In genomic region chr5:1127991-1128785, GRCh38 we compare ENCODE assay signal across 16 cellular contexts. TPM values are rescaled to one million over a fixed set of nuclear protein-coding genes. Genes with fewer than 3 reads are reported as not detected.
DNase-seq lines count a peak whose midpoint lies in the region; ATAC-seq and TF ChIP-seq lines count a peak whose summit lies in the region.
"Had no signal": no experiment of that assay in that cellular context is flagged by ENCODE, and none has a peak within 500 bp of the region (broad histone marks: within the 10 kb centered on the region; RNA-seq: fewer than 3 reads in every experiment).

No MANE protein-coding gene starts in this region.

- no peaks in the 10 kb centered on the region for H3F3A ChIP-seq in smooth muscle cell (ENCODE audit: low read depth)

- no peaks in the 10 kb centered on the region for H3K36me3 Mint-ChIP-seq in activated T-cell treated with anti-CD3 and anti-CD28 coated beads, Interleukin-2, amount 50 U/mL, for 72 hours (ENCODE audit: insufficient read depth in 2 of 2)
- H3K36me3 Mint-ChIP-seq: activated naive CD8-positive, alpha-beta T cell treated with anti-CD3 and anti-CD28 coated beads, Interleukin-2, amount 10 ng/mL, durations not matched to agents 7 days and 5 days had no signal

- intact Hi-C loops in heart right ventricle (cut with DNase I) = loop anchor here in 1 of 10 donors (5.0 kb wide), 1 partner anchor 36 kb away; no protein-coding TSS in a partner anchor
- intact Hi-C loops in left lung (cut with DNase I) = no loop called here

- H3K36me3 ChIP-seq in HEK293 (ENCODE audit: control insufficient read depth in 2 of 2, insufficient read depth in 1 of 2, low read length in 2 of 2) (no peaks in the 10 kb centered on the region), heart right ventricle (no peaks in the 10 kb centered on the region), smooth muscle cell (ENCODE audit: low read depth) (no peaks in the 10 kb centered on the region), left lung (no peaks in the 10 kb centered on the region)
- H3K36me3 ChIP-seq: gastroesophageal sphincter had no signal

- no peak overlapping the region for H3K4me3 Mint-ChIP-seq in activated T-cell treated with anti-CD3 and anti-CD28 coated beads, Interleukin-2, amount 50 U/mL, for 72 hours
- H3K4me3 Mint-ChIP-seq: activated CD8-positive, alpha-beta T cell treated with anti-CD3 and anti-CD28 coated beads for 36 hours; activated naive CD8-positive, alpha-beta T cell treated with anti-CD3 and anti-CD28 coated beads, Interleukin-2, amount 10 ng/mL, durations not matched to agents 7 days and 5 days; dendritic cell treated with granulocyte-macrophage colony-stimulating factor and Interleukin-4, amounts not matched to agents 40 ng/mL and 50 ng/mL, for 4 days; T-helper 1 cell treated with Interleukin-12 subunit alpha and Interleukin-12 subunit beta and Interleukin-4 antibody, amounts not matched to agents 30 μg/mL and 1 μg/mL, for 36 hours had no signal

- no peaks in the 10 kb centered on the region for H4K20me1 ChIP-seq in smooth muscle cell (ENCODE audit: low read depth)

- POLR2A ChIA-PET in HEK293 (lab: Yijun Ruan, JAX) = interaction anchor here (0.7 to 1.4 kb wide), 2 partner anchors 10 to 11 kb away, joined by 3 to 6 read pairs; no protein-coding TSS in a partner anchor

- H3K9me3 ChIP-seq in HEK293 (ENCODE audit: control insufficient read depth, insufficient read depth, low read depth, low read length) (no peaks in the 10 kb centered on the region), heart right ventricle (no peaks in the 10 kb centered on the region), smooth muscle cell (replicated peaks; ENCODE audit: low read depth) (no peaks in the 10 kb centered on the region), left lung (no peaks in the 10 kb centered on the region)
- H3K9me3 ChIP-seq: gastroesophageal sphincter had no signal

- H3K9me3 Mint-ChIP-seq in activated T-cell treated with anti-CD3 and anti-CD28 coated beads, Interleukin-2, amount 50 U/mL, for 72 hours = no peaks in the 10 kb centered on the region
- H3K9me3 Mint-ChIP-seq: activated CD8-positive, alpha-beta T cell treated with anti-CD3 and anti-CD28 coated beads for 36 hours; activated naive CD8-positive, alpha-beta T cell treated with anti-CD3 and anti-CD28 coated beads, Interleukin-2, amount 10 ng/mL, durations not matched to agents 7 days and 5 days; dendritic cell treated with granulocyte-macrophage colony-stimulating factor and Interleukin-4, amounts not matched to agents 40 ng/mL and 50 ng/mL, for 4 days; T-helper 1 cell treated with Interleukin-12 subunit alpha and Interleukin-12 subunit beta and Interleukin-4 antibody, amounts not matched to agents 30 μg/mL and 1 μg/mL, for 36 hours had no signal

- no peaks in the 10 kb centered on the region for H3K27me3 Mint-ChIP-seq in activated T-cell treated with anti-CD3 and anti-CD28 coated beads, Interleukin-2, amount 50 U/mL, for 72 hours (ENCODE audit: low read depth)

- H3K4me3 ChIP-seq in HEK293 (ENCODE audit: low read depth, low read length) = no peak overlapping the region
- no peak overlapping the region for H3K4me3 ChIP-seq in heart right ventricle
- H3K4me3 ChIP-seq in smooth muscle cell = no peak overlapping the region
- H3K4me3 ChIP-seq in left lung = no peak overlapping the region
- H3K4me3 ChIP-seq: gastroesophageal sphincter had no signal

- TF ChIP-seq CTCF in HEK293 (tag by site-specific recombination; IDR thresholded peaks at IDR 0.05) = no peak
- no peak for TF ChIP-seq CTCF in heart right ventricle (IDR thresholded peaks at IDR 0.05)
- TF ChIP-seq CTCF in smooth muscle cell (IDR thresholded peaks at IDR 0.05; ENCODE audit: borderline replicate concordance, insufficient read depth, poor library complexity, severe bottlenecking) = no peak
- TF ChIP-seq CTCF in left lung (IDR thresholded peaks at IDR 0.05) = no peak

- 32 to 38% methylated on average over 18 of the region's 18 CpGs for WGBS in heart right ventricle, 2 donors
- WGBS in smooth muscle cell (ENCODE audit: low lambda C conversion rate) = 63% methylated on average over 18 of the region's 18 CpGs

- no peak overlapping the region for H3K27ac Mint-ChIP-seq in activated T-cell treated with anti-CD3 and anti-CD28 coated beads, Interleukin-2, amount 50 U/mL, for 72 hours
- H3K27ac Mint-ChIP-seq: activated CD8-positive, alpha-beta T cell treated with anti-CD3 and anti-CD28 coated beads for 36 hours; activated naive CD8-positive, alpha-beta T cell treated with anti-CD3 and anti-CD28 coated beads, Interleukin-2, amount 10 ng/mL, durations not matched to agents 7 days and 5 days; dendritic cell treated with granulocyte-macrophage colony-stimulating factor and Interleukin-4, amounts not matched to agents 40 ng/mL and 50 ng/mL, for 4 days; T-helper 1 cell treated with Interleukin-12 subunit alpha and Interleukin-12 subunit beta and Interleukin-4 antibody, amounts not matched to agents 30 μg/mL and 1 μg/mL, for 36 hours had no signal

- 0 out of 2 replicates have a peak, but pooled peaks cover 7% of the 10 kb centered on the region for H3K4me1 ChIP-seq in HEK293 (ENCODE audit: control insufficient read depth, insufficient read depth, low read length)
- H3K4me1 ChIP-seq in heart right ventricle = peaks cover 26 to 96% (median 58%) of the 10 kb centered on the region in 9 donors
- no peaks in the 10 kb centered on the region for H3K4me1 ChIP-seq in smooth muscle cell (ENCODE audit: low read depth)
- H3K4me1 ChIP-seq in left lung = peaks cover 0 to 12% of the 10 kb centered on the region in 2 donors

- ATAC-seq in heart right ventricle (peak in 7 of 8 donors; percentile 19 to 50 (median 39)), left lung (no peak)
- ATAC-seq in activated T-cell treated with anti-CD3 and anti-CD28 coated beads, Interleukin-2, amount 50 U/mL, for 72 hours (replicated peaks in 1 of 2) = no peak
- ATAC-seq: activated CD8-positive, alpha-beta T cell treated with anti-CD3 and anti-CD28 coated beads for 36 hours; gastroesophageal sphincter had no signal

- DNase-seq in NCI-H774 (lab: John Stamatoyannopoulos, UW) = peak; percentile 78
- DNase-seq in heart right ventricle = peak; percentile 67 to 72
- DNase-seq in smooth muscle cell (lab: John Stamatoyannopoulos, UW; ENCODE audit: unreplicated experiment) = peak; percentile 54
- DNase-seq in activated T-cell treated with anti-CD3 and anti-CD28 coated beads, Interleukin-2, amount 50 U/mL, for 72 hours = no peak
- DNase-seq in Ammon's horn (ENCODE audit: low spot score) = no peak
- DNase-seq in left lung = no peak
- DNase-seq in D341Med (ENCODE audit: low spot score) = no peak
- DNase-seq: activated CD8-positive, alpha-beta T cell treated with anti-CD3 and anti-CD28 coated beads for 36 hours; activated naive CD8-positive, alpha-beta T cell treated with anti-CD3 and anti-CD28 coated beads, Interleukin-2, amount 10 ng/mL, durations not matched to agents 7 days and 5 days; posterior cingulate gyrus; stimulated activated naive CD4-positive, alpha-beta T cell had no signal

- peak overlapping the region; percentile 49 for H3K9ac ChIP-seq in smooth muscle cell (ENCODE audit: low read depth)

- no peak overlapping the region for H2AFZ ChIP-seq in smooth muscle cell (ENCODE audit: low read depth)

- no peaks in the 10 kb centered on the region for H3K79me2 ChIP-seq in smooth muscle cell (ENCODE audit: low read depth)

- H3K4me2 ChIP-seq in smooth muscle cell = peak overlapping the region; percentile 56

- CTCF ChIA-PET in HEK293 (lab: Yijun Ruan, JAX) = interaction anchor here (0.6 to 7.5 kb wide), 5 partner anchors 10 to 155 kb away, joined by 3 to 35 read pairs (median 3); no protein-coding TSS in a partner anchor

- H3K27ac ChIP-seq in HEK293 (ENCODE audit: extremely low read depth, low read depth, low read length) = no peak overlapping the region
- H3K27ac ChIP-seq in heart right ventricle = peak overlapping the region; percentile 8 to 93 (median 72)
- H3K27ac ChIP-seq in smooth muscle cell (ENCODE audit: low read depth) = peak overlapping the region; percentile 59
- H3K27ac ChIP-seq in left lung = no peak overlapping the region
- H3K27ac ChIP-seq: gastroesophageal sphincter, HL-60 had no signal

- no peaks in the 10 kb centered on the region for H3K4me1 Mint-ChIP-seq in activated T-cell treated with anti-CD3 and anti-CD28 coated beads, Interleukin-2, amount 50 U/mL, for 72 hours (ENCODE audit: low read depth)
- H3K4me1 Mint-ChIP-seq: activated naive CD8-positive, alpha-beta T cell treated with anti-CD3 and anti-CD28 coated beads, Interleukin-2, amount 10 ng/mL, durations not matched to agents 7 days and 5 days had no signal

- H3K27me3 ChIP-seq in heart right ventricle = no peaks in the 10 kb centered on the region
- no peaks in the 10 kb centered on the region for H3K27me3 ChIP-seq in smooth muscle cell (ENCODE audit: low read depth)
- H3K27me3 ChIP-seq in left lung = no peaks in the 10 kb centered on the region

TF ChIP-seq in HEK293, 187 proteins besides CTCF, POLR2A, EP300 and RAD21:
- peak; percentile 34; the same call in 1 of the 2 replicates for TF ChIP-seq EGR2 (tag by site-specific recombination; IDR thresholded peaks at IDR 0.05; ENCODE audit: low read depth)
- no peak for TF ChIP-seq ZNF768 (tag by site-specific recombination; IDR thresholded peaks at IDR 0.05)
- TF ChIP-seq KLF9 (tag by site-specific recombination; IDR thresholded peaks at IDR 0.05; ENCODE audit: low read depth) = peak; percentile 47
- TF ChIP-seq ZFHX2 (tag by site-specific recombination; conservative IDR thresholded peaks at IDR 0.05) = peak; percentile 39
- peak; percentile 25; the same call in 1 of the 2 replicates for TF ChIP-seq KLF1 (tag by site-specific recombination; IDR thresholded peaks at IDR 0.05)

RNA-seq across cellular contexts. Expression of gene SLC12A7, which starts 16.3 kb away (rescaled TPM):
- total RNA-seq in heart right ventricle = 100 to 1,000 TPM; 122 to 208 (median 146) TPM
- 100 to 1,000 TPM in 1 of 2 donors, 10 to 100 TPM in 1; 36.3 to 145 TPM for polyA plus RNA-seq in heart right ventricle
- total RNA-seq in smooth muscle cell = 6.1 and 8.3 TPM in 2 replicates
- polyA plus RNA-seq in smooth muscle cell = 13.4 and 15.2 TPM in 2 replicates
- total RNA-seq in activated T-cell treated with anti-CD3 and anti-CD28 coated beads, Interleukin-2, amount 50 U/mL, for 72 hours = 10 to 100 TPM; 14.8 to 29.0 TPM
- 10 to 100 TPM; 39.4 to 45.0 TPM for total RNA-seq in left lung

Comparison
In these comparisons a context has a peak if more than half of its experiments do, and no peak if none do; other contexts are left out.
1. H3K27ac ChIP-seq: peak in heart right ventricle (10 of 10) and smooth muscle cell (single experiment); none in HEK293 (single experiment) and left lung (0 of 2).
2. DNase-seq: peak in NCI-H774 (single experiment), heart right ventricle (2 of 2) and smooth muscle cell (single experiment); none in activated T-cell treated with anti-CD3 and anti-CD28 coated beads, Interleukin-2, amount 50 U/mL, for 72 hours (0 of 2), Ammon's horn (single experiment), left lung (0 of 2) and D341Med (single experiment).
3. ATAC-seq: peak in heart right ventricle (7 of 8); none in activated T-cell treated with anti-CD3 and anti-CD28 coated beads, Interleukin-2, amount 50 U/mL, for 72 hours (0 of 2) and left lung (single experiment).